11 cellular contexts compared by ENCODE assay signal in genomic region chr3:145898487-145898886, GRCh38.
DNase-seq lines count a peak whose midpoint lies in the region; ATAC-seq lines count a peak whose summit lies in the region.
"Had no signal": no experiment of that assay in that cellular context is flagged by ENCODE, and none has a peak within 500 bp of the region (broad histone marks: within the 10 kb centered on the region; RNA-seq: fewer than 3 reads in every experiment).

No MANE protein-coding gene starts in this region.

- peak; percentile 20 for DNase-seq in GM23248
- peak; percentile 29 for DNase-seq in RPMI7951 (ENCODE audit: low read depth)
- peak; percentile 35 for DNase-seq in medulla oblongata (ENCODE audit: extremely low spot score)
- DNase-seq in NAMALWA (ENCODE audit: low spot score), result no peak
- DNase-seq in activated T-helper 1 cell treated with anti-CD3 and anti-CD28 coated beads, Interleukin-12 subunit alpha, Interleukin-12 subunit beta, Interleukin-2, Interleukin-4 antibody, amounts not matched to agents 30 ng/mL and 10 ng/mL and 1 ng/mL, durations not matched to agents 14 hours and 24 hours and 36 hours (ENCODE audit: low spot score), result no peak
- DNase-seq: gastrocnemius medialis had no signal

- H3K36me3 Mint-ChIP-seq in activated T-helper 1 cell treated with anti-CD3 and anti-CD28 coated beads, Interleukin-12 subunit alpha, Interleukin-12 subunit beta, Interleukin-2, Interleukin-4 antibody, amounts not matched to agents 30 ng/mL and 10 ng/mL and 1 ng/mL, durations not matched to agents 14 hours and 24 hours and 36 hours (ENCODE audit: low read depth), result no peaks in the 10 kb centered on the region

- intact Hi-C loops in activated T-helper 1 cell treated with anti-CD3 and anti-CD28 coated beads, Interleukin-12 subunit alpha, Interleukin-12 subunit beta, Interleukin-2, Interleukin-4 antibody, amounts not matched to agents 30 ng/mL and 10 ng/mL and 1 ng/mL, durations not matched to agents 14 hours and 24 hours and 36 hours (cut with micrococcal nuclease), result no loop called here

- no peaks in the 10 kb centered on the region for H3K79me2 ChIP-seq in GM23248 (ENCODE audit: insufficient read depth)

- peak; percentile 35 for ATAC-seq in GM18498 (IDR thresholded peaks at IDR 0.05; ENCODE audit: unreplicated experiment)
- no peak for ATAC-seq in HG03439 (IDR thresholded peaks at IDR 0.05; ENCODE audit: unreplicated experiment)
- no peak for ATAC-seq in HG03460 (IDR thresholded peaks at IDR 0.05; ENCODE audit: unreplicated experiment)
- ATAC-seq: gastrocnemius medialis, Panc1 had no signal

- no peak overlapping the region for H3K27ac ChIP-seq in GM23248
- H3K27ac ChIP-seq: gastrocnemius medialis, prostate gland had no signal

- H3K4me3 Mint-ChIP-seq in activated T-helper 1 cell treated with anti-CD3 and anti-CD28 coated beads, Interleukin-12 subunit alpha, Interleukin-12 subunit beta, Interleukin-2, Interleukin-4 antibody, amounts not matched to agents 30 ng/mL and 10 ng/mL and 1 ng/mL, durations not matched to agents 14 hours and 24 hours and 36 hours, result no peak overlapping the region

- no peaks in the 10 kb centered on the region for H4K20me1 ChIP-seq in GM23248 (ENCODE audit: insufficient read depth)

- no peaks in the 10 kb centered on the region for H3K9me2 ChIP-seq in GM23248 (ENCODE audit: insufficient read depth)

- peak overlapping the region; percentile 76 for H2AFZ ChIP-seq in GM23248

- peak overlapping the region; percentile 78 for H3K4me2 ChIP-seq in GM23248 (ENCODE audit: unreplicated experiment)

- no peaks in the 10 kb centered on the region for H3K9me3 ChIP-seq in GM23248 (ENCODE audit: low read depth)
- H3K9me3 ChIP-seq: gastrocnemius medialis, prostate gland had no signal

- H3K36me3 ChIP-seq in GM23248 (ENCODE audit: low read depth), result no peaks in the 10 kb centered on the region
- H3K36me3 ChIP-seq: gastrocnemius medialis, prostate gland had no signal

- H3K9me3 Mint-ChIP-seq in activated T-helper 1 cell treated with anti-CD3 and anti-CD28 coated beads, Interleukin-12 subunit alpha, Interleukin-12 subunit beta, Interleukin-2, Interleukin-4 antibody, amounts not matched to agents 30 ng/mL and 10 ng/mL and 1 ng/mL, durations not matched to agents 14 hours and 24 hours and 36 hours, result no peaks in the 10 kb centered on the region

- no peaks in the 10 kb centered on the region for H3K27me3 ChIP-seq in GM23248 (replicated peaks; ENCODE audit: insufficient read depth)
- H3K27me3 ChIP-seq: gastrocnemius medialis had no signal

- 24 to 28% methylated on average over 3 of the region's 3 CpGs for WGBS in GM23248 (ENCODE audit: low coverage in 1 of 2, low lambda C conversion rate in 2 of 2, missing lambda C conversion rate in 2 of 2), 2 experiments

- no peaks in the 10 kb centered on the region for H3K4me1 Mint-ChIP-seq in activated T-helper 1 cell treated with anti-CD3 and anti-CD28 coated beads, Interleukin-12 subunit alpha, Interleukin-12 subunit beta, Interleukin-2, Interleukin-4 antibody, amounts not matched to agents 30 ng/mL and 10 ng/mL and 1 ng/mL, durations not matched to agents 14 hours and 24 hours and 36 hours (ENCODE audit: low read depth)

- peak overlapping the region; percentile 32 for H3K9ac ChIP-seq in GM23248

- H3K27ac Mint-ChIP-seq in activated T-helper 1 cell treated with anti-CD3 and anti-CD28 coated beads, Interleukin-12 subunit alpha, Interleukin-12 subunit beta, Interleukin-2, Interleukin-4 antibody, amounts not matched to agents 30 ng/mL and 10 ng/mL and 1 ng/mL, durations not matched to agents 14 hours and 24 hours and 36 hours, result no peak overlapping the region

- in situ Hi-C loops in GM23248 (cut with MboI), result no loop called here

- peak overlapping the region; percentile 57 for H3K4me3 ChIP-seq in GM23248
- H3K4me3 ChIP-seq: gastrocnemius medialis, prostate gland had no signal

- H3K4me1 ChIP-seq in GM23248 (ENCODE audit: insufficient read depth), result no peaks in the 10 kb centered on the region
- H3K4me1 ChIP-seq: gastrocnemius medialis, prostate gland had no signal

- peaks cover 4% of the 10 kb centered on the region; the same call in 1 of the 2 replicates for H3F3A ChIP-seq in GM23248 (ENCODE audit: insufficient read depth)

- H3K27me3 Mint-ChIP-seq in activated T-helper 1 cell treated with anti-CD3 and anti-CD28 coated beads, Interleukin-12 subunit alpha, Interleukin-12 subunit beta, Interleukin-2, Interleukin-4 antibody, amounts not matched to agents 30 ng/mL and 10 ng/mL and 1 ng/mL, durations not matched to agents 14 hours and 24 hours and 36 hours (ENCODE audit: insufficient read depth), result no peaks in the 10 kb centered on the region

Comparison
In these comparisons a context has a peak if more than half of its experiments do, and no peak if none do; other contexts are left out.
1. DNase-seq: peak in GM23248 (single experiment), RPMI7951 (single experiment) and medulla oblongata (single experiment); none in NAMALWA (single experiment) and activated T-helper 1 cell treated with anti-CD3 and anti-CD28 coated beads, Interleukin-12 subunit alpha, Interleukin-12 subunit beta, Interleukin-2, Interleukin-4 antibody, amounts not matched to agents 30 ng/mL and 10 ng/mL and 1 ng/mL, durations not matched to agents 14 hours and 24 hours and 36 hours (single experiment).